In the genomic region with DNA sequence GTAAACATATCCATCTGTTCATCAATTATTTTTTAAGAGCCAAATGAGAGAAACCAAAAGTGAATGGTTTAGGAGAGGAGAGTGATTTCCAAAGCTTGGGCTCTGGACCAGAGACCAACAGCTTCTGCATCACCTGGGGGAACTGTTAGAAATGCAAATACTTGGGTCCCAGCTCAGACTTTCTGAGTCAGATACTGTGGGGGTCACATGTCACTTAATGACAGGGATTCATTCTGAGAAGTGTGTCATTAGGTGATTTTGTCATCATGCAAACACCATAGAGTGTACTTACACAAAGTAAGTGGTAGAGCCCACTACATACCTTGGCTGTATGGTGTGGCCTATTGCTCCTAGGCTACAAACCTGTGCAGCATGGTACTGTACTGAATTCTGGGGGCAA, we compare ENCODE assay signal across 28 cellular contexts.
DNase-seq lines count a peak whose midpoint lies in the region; ATAC-seq and TF ChIP-seq lines count a peak whose summit lies in the region.
"Had no signal": no experiment of that assay in that cellular context is flagged by ENCODE, and none has a peak within 500 bp of the region (broad histone marks: within the 10 kb centered on the region; RNA-seq: fewer than 3 reads in every experiment).

No MANE protein-coding gene starts in this region.

- H3K27me3 Mint-ChIP-seq in T-cell = no peaks in the 10 kb centered on the region
- H3K27me3 Mint-ChIP-seq: activated CD8-positive, alpha-beta T cell treated with anti-CD3 and anti-CD28 coated beads for 36 hours; activated naive CD8-positive, alpha-beta T cell treated with anti-CD3 and anti-CD28 coated beads, Interleukin-2, amount 10 ng/mL, durations not matched to agents 7 days and 5 days; CD4-positive, CD25-positive, alpha-beta regulatory T cell; effector memory CD8-positive, alpha-beta T cell; stimulated activated naive CD8-positive, alpha-beta T cell treated with anti-CD3 and anti-CD28 coated beads, Interleukin-15, amount 100 ng/mL, for 72 hours had no signal

- H3K4me3 ChIP-seq in HEK293 (ENCODE audit: low read depth, low read length) = no peak overlapping the region
- H3K4me3 ChIP-seq: heart right ventricle, lung, SK-N-MC, skin epidermis, vagina had no signal

- H3K4me1 Mint-ChIP-seq in stimulated activated effector memory CD8-positive, alpha-beta T cell treated with anti-CD3 and anti-CD28 coated beads, Interleukin-12 subunit alpha, Interleukin-12 subunit beta, amount 100 ng/mL, for 72 hours = peaks cover 9% of the 10 kb centered on the region
- H3K4me1 Mint-ChIP-seq in T-cell = no peaks in the 10 kb centered on the region
- H3K4me1 Mint-ChIP-seq: CD4-positive, CD25-positive, alpha-beta regulatory T cell; stimulated activated naive CD8-positive, alpha-beta T cell treated with anti-CD3 and anti-CD28 coated beads, Interleukin-15, amount 100 ng/mL, for 72 hours had no signal

- H3K27ac ChIP-seq in HEK293 (ENCODE audit: extremely low read depth, low read depth, low read length) = no peak overlapping the region
- H3K27ac ChIP-seq: 22Rv1, heart right ventricle, SK-N-MC, skin epidermis, vagina had no signal

- no peaks in the 10 kb centered on the region for H3K36me3 ChIP-seq in HEK293 (ENCODE audit: control insufficient read depth in 2 of 2, insufficient read depth in 1 of 2, low read length in 2 of 2)
- H3K36me3 ChIP-seq: heart right ventricle, vagina had no signal

- peak; percentile 53 for DNase-seq in DMS53 (lab: John Stamatoyannopoulos, UW)
- DNase-seq in DMS53 treated with DMSO at 0.1 percent for 48 hours (lab: John Stamatoyannopoulos, UW; ENCODE audit: unreplicated experiment) = no peak
- DNase-seq in stimulated activated effector memory CD8-positive, alpha-beta T cell treated with anti-CD3 and anti-CD28 coated beads, Interleukin-12 subunit alpha, Interleukin-12 subunit beta, amount 100 ng/mL, for 72 hours (ENCODE audit: low spot score in 2 of 2) = no peak
- no peak for DNase-seq in activated naive CD4-positive, alpha-beta T cell treated with Interleukin-2 at 50 U/mL for 16 hours
- DNase-seq in HCEC 1CT = no peak
- no peak for DNase-seq in T-cell
- DNase-seq: activated CD8-positive, alpha-beta T cell treated with anti-CD3 and anti-CD28 coated beads for 36 hours; activated naive CD8-positive, alpha-beta T cell treated with anti-CD3 and anti-CD28 coated beads, Interleukin-2, amount 10 ng/mL, durations not matched to agents 7 days and 5 days; activated T-cell treated with anti-CD3 and anti-CD28 coated beads for 4 hours; CD4-positive, CD25-positive, alpha-beta regulatory T cell; cortex of kidney; effector memory CD8-positive, alpha-beta T cell; erythroblast; heart right ventricle; KBM-7; natural killer cell; NCI-H1105 treated with DMSO at 0.1 percent for 48 hours; NCI-H345; retina; stimulated activated naive CD8-positive, alpha-beta T cell treated with anti-CD3 and anti-CD28 coated beads, Interleukin-15, amount 100 ng/mL, for 72 hours had no signal

- H3K36me3 Mint-ChIP-seq in stimulated activated effector memory CD8-positive, alpha-beta T cell treated with anti-CD3 and anti-CD28 coated beads, Interleukin-12 subunit alpha, Interleukin-12 subunit beta, amount 100 ng/mL, for 72 hours = no peaks in the 10 kb centered on the region
- no peaks in the 10 kb centered on the region for H3K36me3 Mint-ChIP-seq in T-cell
- H3K36me3 Mint-ChIP-seq: activated naive CD8-positive, alpha-beta T cell treated with anti-CD3 and anti-CD28 coated beads, Interleukin-2, amount 10 ng/mL, durations not matched to agents 7 days and 5 days; CD4-positive, CD25-positive, alpha-beta regulatory T cell; natural killer cell had no signal

- POLR2A ChIA-PET in HEK293 (lab: Yijun Ruan, JAX) = no interaction called here
- POLR2A ChIA-PET in T-cell (lab: Charles Lee) = no interaction called here

- no peaks in the 10 kb centered on the region for H3K4me1 ChIP-seq in HEK293 (ENCODE audit: control insufficient read depth, insufficient read depth, low read length)
- H3K4me1 ChIP-seq: vagina had no signal

- no peak overlapping the region for H3K27ac Mint-ChIP-seq in stimulated activated effector memory CD8-positive, alpha-beta T cell treated with anti-CD3 and anti-CD28 coated beads, Interleukin-12 subunit alpha, Interleukin-12 subunit beta, amount 100 ng/mL, for 72 hours
- no peak overlapping the region for H3K27ac Mint-ChIP-seq in T-cell
- H3K27ac Mint-ChIP-seq: activated CD8-positive, alpha-beta T cell treated with anti-CD3 and anti-CD28 coated beads for 36 hours; activated naive CD8-positive, alpha-beta T cell treated with anti-CD3 and anti-CD28 coated beads, Interleukin-2, amount 10 ng/mL, durations not matched to agents 7 days and 5 days; CD4-positive, CD25-positive, alpha-beta regulatory T cell; T-helper 1 cell treated with Interleukin-12 subunit alpha and Interleukin-12 subunit beta and Interleukin-4 antibody, amounts not matched to agents 30 μg/mL and 1 μg/mL, for 36 hours had no signal

- ATAC-seq in HG03280 (IDR thresholded peaks at IDR 0.05; ENCODE audit: unreplicated experiment) (peak; percentile 47), T-cell (replicated peaks in 1 of 4) (no peak)
- peak; percentile 45 for ATAC-seq in stimulated activated effector memory CD8-positive, alpha-beta T cell treated with anti-CD3 and anti-CD28 coated beads, Interleukin-12 subunit alpha, Interleukin-12 subunit beta, amount 100 ng/mL, for 72 hours
- ATAC-seq: activated CD8-positive, alpha-beta T cell treated with anti-CD3 and anti-CD28 coated beads for 36 hours; effector memory CD8-positive, alpha-beta T cell; natural killer cell; stimulated activated naive CD8-positive, alpha-beta T cell treated with anti-CD3 and anti-CD28 coated beads, Interleukin-15, amount 100 ng/mL, for 72 hours had no signal

- TF ChIP-seq CTCF in HEK293 (tag by site-specific recombination; IDR thresholded peaks at IDR 0.05) = no peak

- CTCF ChIA-PET in HEK293 (lab: Yijun Ruan, JAX) (interaction anchor here (1.1 kb wide), 1 partner anchor 25 kb away, joined by 3 read pairs; no protein-coding TSS in a partner anchor), T-cell (lab: Charles Lee) (no interaction called here)

- no peaks in the 10 kb centered on the region for H3K9me3 Mint-ChIP-seq in stimulated activated effector memory CD8-positive, alpha-beta T cell treated with anti-CD3 and anti-CD28 coated beads, Interleukin-12 subunit alpha, Interleukin-12 subunit beta, amount 100 ng/mL, for 72 hours
- no peaks in the 10 kb centered on the region for H3K9me3 Mint-ChIP-seq in T-cell
- H3K9me3 Mint-ChIP-seq: activated CD8-positive, alpha-beta T cell treated with anti-CD3 and anti-CD28 coated beads for 36 hours; activated naive CD8-positive, alpha-beta T cell treated with anti-CD3 and anti-CD28 coated beads, Interleukin-2, amount 10 ng/mL, durations not matched to agents 7 days and 5 days; effector memory CD8-positive, alpha-beta T cell; natural killer cell; stimulated activated naive CD8-positive, alpha-beta T cell treated with anti-CD3 and anti-CD28 coated beads, Interleukin-15, amount 100 ng/mL, for 72 hours; T-helper 1 cell treated with Interleukin-12 subunit alpha and Interleukin-12 subunit beta and Interleukin-4 antibody, amounts not matched to agents 30 μg/mL and 1 μg/mL, for 36 hours had no signal

- no peak overlapping the region for H3K4me3 Mint-ChIP-seq in stimulated activated effector memory CD8-positive, alpha-beta T cell treated with anti-CD3 and anti-CD28 coated beads, Interleukin-12 subunit alpha, Interleukin-12 subunit beta, amount 100 ng/mL, for 72 hours
- H3K4me3 Mint-ChIP-seq in T-cell = no peak overlapping the region
- H3K4me3 Mint-ChIP-seq: activated CD8-positive, alpha-beta T cell treated with anti-CD3 and anti-CD28 coated beads for 36 hours; activated naive CD8-positive, alpha-beta T cell treated with anti-CD3 and anti-CD28 coated beads, Interleukin-2, amount 10 ng/mL, durations not matched to agents 7 days and 5 days; CD4-positive, CD25-positive, alpha-beta regulatory T cell; effector memory CD8-positive, alpha-beta T cell; natural killer cell; stimulated activated naive CD8-positive, alpha-beta T cell treated with anti-CD3 and anti-CD28 coated beads, Interleukin-15, amount 100 ng/mL, for 72 hours; T-helper 1 cell treated with Interleukin-12 subunit alpha and Interleukin-12 subunit beta and Interleukin-4 antibody, amounts not matched to agents 30 μg/mL and 1 μg/mL, for 36 hours had no signal

- no peaks in the 10 kb centered on the region for H3K9me3 ChIP-seq in HEK293 (ENCODE audit: control insufficient read depth, insufficient read depth, low read depth, low read length)
- H3K9me3 ChIP-seq: heart right ventricle, vagina had no signal

TF ChIP-seq in HEK293, 187 proteins besides CTCF, POLR2A, EP300 and RAD21 (continues in another document):
- 0 out of 2 replicates have a peak, but pooled peaks have one; percentile 24 for TF ChIP-seq ZNF629 (tag by site-specific recombination; IDR thresholded peaks at IDR 0.05)
- no peak for TF ChIP-seq ZNF211 (tag by site-specific recombination; IDR thresholded peaks at IDR 0.05; ENCODE audit: low read depth)
- TF ChIP-seq, protein P1, sequence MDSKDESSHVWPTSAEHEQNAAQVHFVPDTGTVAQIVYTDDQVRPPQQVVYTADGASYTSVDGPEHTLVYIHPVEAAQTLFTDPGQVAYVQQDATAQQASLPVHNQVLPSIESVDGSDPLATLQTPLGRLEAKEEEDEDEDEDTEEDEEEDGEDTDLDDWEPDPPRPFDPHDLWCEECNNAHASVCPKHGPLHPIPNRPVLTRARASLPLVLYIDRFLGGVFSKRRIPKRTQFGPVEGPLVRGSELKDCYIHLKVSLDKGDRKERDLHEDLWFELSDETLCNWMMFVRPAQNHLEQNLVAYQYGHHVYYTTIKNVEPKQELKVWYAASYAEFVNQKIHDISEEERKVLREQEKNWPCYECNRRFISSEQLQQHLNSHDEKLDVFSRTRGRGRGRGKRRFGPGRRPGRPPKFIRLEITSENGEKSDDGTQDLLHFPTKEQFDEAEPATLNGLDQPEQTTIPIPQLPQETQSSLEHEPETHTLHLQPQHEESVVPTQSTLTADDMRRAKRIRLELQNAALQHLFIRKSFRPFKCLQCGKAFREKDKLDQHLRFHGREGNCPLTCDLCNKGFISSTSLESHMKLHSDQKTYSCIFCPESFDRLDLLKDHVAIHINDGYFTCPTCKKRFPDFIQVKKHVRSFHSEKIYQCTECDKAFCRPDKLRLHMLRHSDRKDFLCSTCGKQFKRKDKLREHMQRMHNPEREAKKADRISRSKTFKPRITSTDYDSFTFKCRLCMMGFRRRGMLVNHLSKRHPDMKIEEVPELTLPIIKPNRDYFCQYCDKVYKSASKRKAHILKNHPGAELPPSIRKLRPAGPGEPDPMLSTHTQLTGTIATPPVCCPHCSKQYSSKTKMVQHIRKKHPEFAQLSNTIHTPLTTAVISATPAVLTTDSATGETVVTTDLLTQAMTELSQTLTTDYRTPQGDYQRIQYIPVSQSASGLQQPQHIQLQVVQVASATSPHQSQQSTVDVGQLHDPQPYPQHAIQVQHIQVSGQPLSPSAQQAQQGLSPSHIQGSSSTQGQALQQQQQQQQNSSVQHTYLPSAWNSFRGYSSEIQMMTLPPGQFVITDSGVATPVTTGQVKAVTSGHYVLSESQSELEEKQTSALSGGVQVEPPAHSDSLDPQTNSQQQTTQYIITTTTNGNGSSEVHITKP (tag by site-specific recombination; IDR thresholded peaks at IDR 0.05) = peak; percentile 39; the same call in 1 of the 2 replicates
- TF ChIP-seq KLF16 (tag by site-specific recombination; IDR thresholded peaks at IDR 0.05) = no peak
- TF ChIP-seq SP7 (tag by site-specific recombination; IDR thresholded peaks at IDR 0.05) = peak; percentile 94

Comparison
In these comparisons a context has a peak if more than half of its experiments do, and no peak if none do; other contexts are left out.
1. ATAC-seq: peak in HG03280 (single experiment) and stimulated activated effector memory CD8-positive, alpha-beta T cell treated with anti-CD3 and anti-CD28 coated beads, Interleukin-12 subunit alpha, Interleukin-12 subunit beta, amount 100 ng/mL, for 72 hours (single experiment); none in T-cell (0 of 4).